19 cellular contexts compared by ENCODE assay signal in genomic region chr3:184570035-184570434, GRCh38. TPM values are rescaled to one million over a fixed set of nuclear protein-coding genes. Genes with fewer than 3 reads are reported as not detected.
DNase-seq lines count a peak whose midpoint lies in the region; ATAC-seq, FAIRE-seq and TF ChIP-seq lines count a peak whose summit lies in the region.
"Had no signal": no experiment of that assay in that cellular context is flagged by ENCODE, and none has a peak within 500 bp of the region (broad histone marks: within the 10 kb centered on the region; RNA-seq: fewer than 3 reads in every experiment).

No MANE protein-coding gene starts in this region.

- no peak for FAIRE-seq in kidney (lab: Jason Lieb, UNC)
- FAIRE-seq: endothelial cell of umbilical vein, keratinocyte had no signal

- H3K4me1 ChIP-seq in muscle layer of duodenum (ENCODE audit: control insufficient read depth in 1 of 2, insufficient read depth in 2 of 2, low read length in 2 of 2) (peaks cover 14 to 56% of the 10 kb centered on the region in 2 donors), uterus (peaks cover 0 to 5% of the 10 kb centered on the region in 2 donors), kidney (ENCODE audit: control insufficient read depth in 1 of 2, insufficient read depth in 1 of 2, low read depth in 1 of 2, low read length in 2 of 2) (peaks cover 3 to 15% of the 10 kb centered on the region in 2 donors)

- CTCF ChIA-PET in MCF 10A (lab: Yijun Ruan, JAX): interaction anchor here (0.6 to 1.0 kb wide), 4 partner anchors 9 to 281 kb away, joined by 3 to 4 read pairs (median 3); partner anchors contain the start of gene EPHB3
- CTCF ChIA-PET in activated CD4-positive, alpha-beta T cell treated with anti-CD3 and anti-CD28 coated beads for 36 hours (lab: Charles Lee): interaction anchor here (0.7 kb wide), 2 partner anchors 9 to 206 kb away, joined by 3 read pairs; partner anchors contain the start of gene EPHB3

- intact Hi-C loops in MCF 10A (cut with micrococcal nuclease): no loop called here
- intact Hi-C loops in uterus (cut with DNase I; ENCODE audit: low total_unique reads): no loop called here
- intact Hi-C loops in kidney (cut with DNase I): no loop called here
- intact Hi-C loops in activated CD4-positive, alpha-beta T cell treated with anti-CD3 and anti-CD28 coated beads for 36 hours (cut with DNase I, micrococcal nuclease): no loop called here

- H3K4me3 ChIP-seq in muscle layer of duodenum (ENCODE audit: low read depth in 1 of 2, low read length in 2 of 2) (peak overlapping the region; percentile 33 to 64), uterus (no peak overlapping the region), kidney (ENCODE audit: low read length in 2 of 2) (no peak overlapping the region)

- H3K27me3 Mint-ChIP-seq in activated T-cell treated with anti-CD3 and anti-CD28 coated beads, Interleukin-2, amount 50 U/mL, for 72 hours (ENCODE audit: low read depth): peaks cover 36% of the 10 kb centered on the region
- H3K27me3 Mint-ChIP-seq in activated T-cell treated with anti-CD3 and anti-CD28 coated beads, Interleukin-2, amount 50 U/mL, for 4 hours (ENCODE audit: low read depth): peaks cover 35% of the 10 kb centered on the region
- H3K27me3 Mint-ChIP-seq in MCF 10A (ENCODE audit: insufficient read depth, unreplicated experiment): no peaks in the 10 kb centered on the region
- H3K27me3 Mint-ChIP-seq in activated CD4-positive, alpha-beta T cell treated with anti-CD3 and anti-CD28 coated beads for 36 hours: peaks cover 31% of the 10 kb centered on the region

- H3K9me3 Mint-ChIP-seq in activated T-cell treated with anti-CD3 and anti-CD28 coated beads, Interleukin-2, amount 50 U/mL, for 72 hours: no peaks in the 10 kb centered on the region
- no peaks in the 10 kb centered on the region for H3K9me3 Mint-ChIP-seq in activated T-cell treated with anti-CD3 and anti-CD28 coated beads, Interleukin-2, amount 50 U/mL, for 4 hours
- H3K9me3 Mint-ChIP-seq in MCF 10A (ENCODE audit: unreplicated experiment): no peaks in the 10 kb centered on the region
- H3K9me3 Mint-ChIP-seq in activated CD4-positive, alpha-beta T cell treated with anti-CD3 and anti-CD28 coated beads for 36 hours (ENCODE audit: low read depth): no peaks in the 10 kb centered on the region
- H3K9me3 Mint-ChIP-seq: activated naive CD4-positive, alpha-beta T cell treated with anti-CD3 and anti-CD28 coated beads, Interleukin-2, amount 10 ng/mL, durations not matched to agents 7 days and 5 days had no signal

- H3K9ac ChIP-seq in kidney (ENCODE audit: low read length in 2 of 2): no peak overlapping the region

- H3K36me3 Mint-ChIP-seq in activated T-cell treated with anti-CD3 and anti-CD28 coated beads, Interleukin-2, amount 50 U/mL, for 72 hours (ENCODE audit: insufficient read depth in 2 of 2): no peaks in the 10 kb centered on the region
- H3K36me3 Mint-ChIP-seq in activated T-cell treated with anti-CD3 and anti-CD28 coated beads, Interleukin-2, amount 50 U/mL, for 4 hours (ENCODE audit: insufficient read depth): no peaks in the 10 kb centered on the region
- no peaks in the 10 kb centered on the region for H3K36me3 Mint-ChIP-seq in MCF 10A (ENCODE audit: insufficient read depth, unreplicated experiment)
- no peaks in the 10 kb centered on the region for H3K36me3 Mint-ChIP-seq in activated CD4-positive, alpha-beta T cell treated with anti-CD3 and anti-CD28 coated beads for 36 hours (ENCODE audit: low read depth)
- H3K36me3 Mint-ChIP-seq: activated CD8-positive, alpha-beta memory T cell treated with anti-CD3 and anti-CD28 coated beads, Interleukin-2, amount 10 ng/mL, durations not matched to agents 7 days and 5 days; activated naive CD4-positive, alpha-beta T cell treated with anti-CD3 and anti-CD28 coated beads, Interleukin-2, amount 10 ng/mL, durations not matched to agents 7 days and 5 days had no signal

- no peaks in the 10 kb centered on the region for H3K9me3 ChIP-seq in muscle layer of duodenum (ENCODE audit: control insufficient read depth in 1 of 2, low read length in 2 of 2)
- H3K9me3 ChIP-seq in uterus: no peaks in the 10 kb centered on the region
- no peaks in the 10 kb centered on the region for H3K9me3 ChIP-seq in kidney (ENCODE audit: control insufficient read depth in 1 of 2, low read length in 2 of 2)
- H3K9me3 ChIP-seq: right lobe of liver, transverse colon had no signal

- BruUV-seq in MCF 10A (replicated peaks; lab: Mats Ljungman, UMichigan): no TSS peak

- ATAC-seq in activated T-cell treated with anti-CD3 and anti-CD28 coated beads, Interleukin-2, amount 50 U/mL, for 72 hours (replicated peaks in 1 of 2): no peak
- ATAC-seq in activated T-cell treated with anti-CD3 and anti-CD28 coated beads, Interleukin-2, amount 50 U/mL, for 4 hours: no peak
- ATAC-seq in GM21717 (IDR thresholded peaks at IDR 0.05; ENCODE audit: unreplicated experiment): no peak
- no peak for ATAC-seq in activated CD4-positive, alpha-beta T cell treated with anti-CD3 and anti-CD28 coated beads for 36 hours
- ATAC-seq: activated CD8-positive, alpha-beta memory T cell treated with anti-CD3 and anti-CD28 coated beads, Interleukin-2, amount 10 ng/mL, durations not matched to agents 7 days and 5 days had no signal

- H3K27me3 ChIP-seq in muscle layer of duodenum (ENCODE audit: low read depth, low read length): peaks cover 4% of the 10 kb centered on the region
- H3K27me3 ChIP-seq in uterus: no peaks in the 10 kb centered on the region
- H3K27me3 ChIP-seq: right lobe of liver, transverse colon had no signal

- peaks cover 6 to 8% of the 10 kb centered on the region in 2 donors for H3K36me3 ChIP-seq in muscle layer of duodenum (ENCODE audit: control insufficient read depth in 1 of 2, insufficient read depth in 2 of 2, low read length in 2 of 2)
- no peaks in the 10 kb centered on the region for H3K36me3 ChIP-seq in uterus
- H3K36me3 ChIP-seq in kidney (ENCODE audit: control insufficient read depth in 1 of 2, insufficient read depth in 2 of 2, low read length in 2 of 2): no peaks in the 10 kb centered on the region
- H3K36me3 ChIP-seq: right lobe of liver, transverse colon had no signal

- POLR2A ChIA-PET in MCF 10A (lab: Yijun Ruan, JAX): interaction anchor here (1.5 kb wide), 1 partner anchor 180 kb away, joined by 5 read pairs; no protein-coding TSS in a partner anchor
- POLR2A ChIA-PET in activated CD4-positive, alpha-beta T cell treated with anti-CD3 and anti-CD28 coated beads for 36 hours (lab: Charles Lee): no interaction called here

- no peak for TF ChIP-seq CTCF in MCF 10A (IDR thresholded peaks at IDR 0.05; ENCODE audit: unreplicated experiment)
- TF ChIP-seq CTCF in uterus (IDR thresholded peaks at IDR 0.05): no peak
- TF ChIP-seq CTCF in kidney (IDR thresholded peaks at IDR 0.05; ENCODE audit: borderline replicate concordance, extremely low read depth, insufficient read depth): no peak

- H3K27ac Mint-ChIP-seq in activated T-cell treated with anti-CD3 and anti-CD28 coated beads, Interleukin-2, amount 50 U/mL, for 72 hours: no peak overlapping the region
- no peak overlapping the region for H3K27ac Mint-ChIP-seq in MCF 10A (ENCODE audit: low read depth, unreplicated experiment)
- no peak overlapping the region for H3K27ac Mint-ChIP-seq in activated CD4-positive, alpha-beta T cell treated with anti-CD3 and anti-CD28 coated beads for 36 hours
- H3K27ac Mint-ChIP-seq: activated CD8-positive, alpha-beta memory T cell treated with anti-CD3 and anti-CD28 coated beads, Interleukin-2, amount 10 ng/mL, durations not matched to agents 7 days and 5 days; activated naive CD4-positive, alpha-beta T cell treated with anti-CD3 and anti-CD28 coated beads, Interleukin-2, amount 10 ng/mL, durations not matched to agents 7 days and 5 days had no signal

- DNase-seq in activated T-cell treated with anti-CD3 and anti-CD28 coated beads, Interleukin-2, amount 50 U/mL, for 72 hours: no peak
- DNase-seq in activated T-cell treated with anti-CD3 and anti-CD28 coated beads, Interleukin-2, amount 50 U/mL, for 4 hours: no peak
- DNase-seq in MCF 10A (ENCODE audit: unreplicated experiment) (no peak), uterus (no peak), kidney (no peak)
- DNase-seq in activated CD4-positive, alpha-beta T cell treated with anti-CD3 and anti-CD28 coated beads for 36 hours: no peak
- DNase-seq: activated CD8-positive, alpha-beta memory T cell treated with anti-CD3 and anti-CD28 coated beads, Interleukin-2, amount 10 ng/mL, durations not matched to agents 7 days and 5 days; activated naive CD4-positive, alpha-beta T cell treated with anti-CD3 and anti-CD28 coated beads, Interleukin-2, amount 10 ng/mL, durations not matched to agents 7 days and 5 days; KG1; NCI-H1417 treated with DMSO at 0.1 percent for 48 hours; NCI-H446; right lobe of liver; stimulated activated CD4-positive, alpha-beta T cell treated with anti-CD3 and anti-CD28 coated beads, Interleukin-4, amount 100 ng/mL, for 4 hours; SW 1271; transverse colon had no signal

- no peak overlapping the region for H3K27ac ChIP-seq in muscle layer of duodenum (ENCODE audit: low read length)
- H3K27ac ChIP-seq in uterus: peak overlapping the region; percentile 78 to 81
- no peak overlapping the region for H3K27ac ChIP-seq in kidney (ENCODE audit: low read depth in 2 of 2, low read length in 2 of 2)
- H3K27ac ChIP-seq: right lobe of liver had no signal

- TF ChIP-seq POLR2A in uterus (IDR thresholded peaks at IDR 0.05): no peak

- no peaks in the 10 kb centered on the region for H3K4me1 Mint-ChIP-seq in activated T-cell treated with anti-CD3 and anti-CD28 coated beads, Interleukin-2, amount 50 U/mL, for 72 hours (ENCODE audit: low read depth)
- H3K4me1 Mint-ChIP-seq in activated T-cell treated with anti-CD3 and anti-CD28 coated beads, Interleukin-2, amount 50 U/mL, for 4 hours (ENCODE audit: low read depth): peaks cover 8% of the 10 kb centered on the region
- peaks cover 23% of the 10 kb centered on the region for H3K4me1 Mint-ChIP-seq in MCF 10A (ENCODE audit: insufficient read depth, unreplicated experiment)
- peaks cover 1% of the 10 kb centered on the region for H3K4me1 Mint-ChIP-seq in activated CD4-positive, alpha-beta T cell treated with anti-CD3 and anti-CD28 coated beads for 36 hours

- peak overlapping the region; percentile 60 to 68 for H3K4me3 Mint-ChIP-seq in activated T-cell treated with anti-CD3 and anti-CD28 coated beads, Interleukin-2, amount 50 U/mL, for 72 hours
- H3K4me3 Mint-ChIP-seq in activated T-cell treated with anti-CD3 and anti-CD28 coated beads, Interleukin-2, amount 50 U/mL, for 4 hours: no peak overlapping the region
- H3K4me3 Mint-ChIP-seq in MCF 10A (ENCODE audit: unreplicated experiment): peak overlapping the region; percentile 73
- H3K4me3 Mint-ChIP-seq in activated CD4-positive, alpha-beta T cell treated with anti-CD3 and anti-CD28 coated beads for 36 hours: no peak overlapping the region
- H3K4me3 Mint-ChIP-seq: activated CD8-positive, alpha-beta memory T cell treated with anti-CD3 and anti-CD28 coated beads, Interleukin-2, amount 10 ng/mL, durations not matched to agents 7 days and 5 days; activated naive CD4-positive, alpha-beta T cell treated with anti-CD3 and anti-CD28 coated beads, Interleukin-2, amount 10 ng/mL, durations not matched to agents 7 days and 5 days had no signal

RNA-seq across cellular contexts. Expression of gene EPHB3, which starts 8.4 kb away (rescaled TPM):
- under 1 TPM; 0.12 to 0.50 TPM for total RNA-seq in activated T-cell treated with anti-CD3 and anti-CD28 coated beads, Interleukin-2, amount 50 U/mL, for 72 hours
- under 1 TPM in 1 of 3 donors, not detected in 2; 0.15 TPM for total RNA-seq in activated T-cell treated with anti-CD3 and anti-CD28 coated beads, Interleukin-2, amount 50 U/mL, for 4 hours
- total RNA-seq in MCF 10A (2022): 4.0 and 5.4 TPM in 2 replicates
- total RNA-seq in uterus: 10 to 100 TPM in 2 of 4 donors, 1 to 10 TPM in 2; 2.0 to 70.2 (median 19.7) TPM
- 1.4 TPM for total RNA-seq in kidney
- 3.8 TPM for polyA plus RNA-seq in kidney (ENCODE audit: insufficient read depth, low read depth, low replicate concordance)
- total RNA-seq in activated CD4-positive, alpha-beta T cell treated with anti-CD3 and anti-CD28 coated beads for 36 hours: not detected
- total RNA-seq: activated CD8-positive, alpha-beta memory T cell treated with anti-CD3 and anti-CD28 coated beads, Interleukin-2, amount 10 ng/mL, durations not matched to agents 7 days and 5 days; endothelial cell of umbilical vein had no signal

Comparison
In these comparisons a context has a peak if more than half of its experiments do, and no peak if none do; other contexts are left out.
1. H3K4me3 Mint-ChIP-seq: peak in activated T-cell treated with anti-CD3 and anti-CD28 coated beads, Interleukin-2, amount 50 U/mL, for 72 hours (2 of 2) and MCF 10A (single experiment); none in activated T-cell treated with anti-CD3 and anti-CD28 coated beads, Interleukin-2, amount 50 U/mL, for 4 hours (single experiment) and activated CD4-positive, alpha-beta T cell treated with anti-CD3 and anti-CD28 coated beads for 36 hours (single experiment).
2. H3K27ac ChIP-seq: peak in uterus (2 of 2); none in muscle layer of duodenum (single experiment) and kidney (0 of 2).
3. H3K4me3 ChIP-seq: peak in muscle layer of duodenum (2 of 2); none in uterus (0 of 2) and kidney (0 of 2).